Comparison of ENCODE assay signal across 1 cellular context in genomic region chr7:1562126-1562525, GRCh38.
TF ChIP-seq lines count a peak whose summit lies in the region.

No MANE protein-coding gene starts in this region.

TF ChIP-seq in GM23338, 12 proteins besides CTCF, POLR2A, EP300 and RAD21 (continued from another document):
- no peak for TF ChIP-seq REST (IDR thresholded peaks at IDR 0.05; ENCODE audit: unreplicated experiment)
- TF ChIP-seq STAT1 (IDR thresholded peaks at IDR 0.05; ENCODE audit: unreplicated experiment), result no peak
- TF ChIP-seq, protein P1, sequence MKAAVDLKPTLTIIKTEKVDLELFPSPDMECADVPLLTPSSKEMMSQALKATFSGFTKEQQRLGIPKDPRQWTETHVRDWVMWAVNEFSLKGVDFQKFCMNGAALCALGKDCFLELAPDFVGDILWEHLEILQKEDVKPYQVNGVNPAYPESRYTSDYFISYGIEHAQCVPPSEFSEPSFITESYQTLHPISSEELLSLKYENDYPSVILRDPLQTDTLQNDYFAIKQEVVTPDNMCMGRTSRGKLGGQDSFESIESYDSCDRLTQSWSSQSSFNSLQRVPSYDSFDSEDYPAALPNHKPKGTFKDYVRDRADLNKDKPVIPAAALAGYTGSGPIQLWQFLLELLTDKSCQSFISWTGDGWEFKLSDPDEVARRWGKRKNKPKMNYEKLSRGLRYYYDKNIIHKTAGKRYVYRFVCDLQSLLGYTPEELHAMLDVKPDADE (IDR thresholded peaks at IDR 0.05), result no peak
- no peak for TF ChIP-seq ZNF462 (CRISPR knock-in tag; IDR thresholded peaks at IDR 0.05)
